13 cellular contexts compared by ENCODE assay signal in genomic region chr15:57476533-57476975, GRCh38.
DNase-seq lines count a peak whose midpoint lies in the region; FAIRE-seq and TF ChIP-seq lines count a peak whose summit lies in the region.
"Had no signal": no experiment of that assay in that cellular context is flagged by ENCODE, and none has a peak within 500 bp of the region (broad histone marks: within the 10 kb centered on the region; RNA-seq: fewer than 3 reads in every experiment).

No MANE protein-coding gene starts in this region.

- H3K4me3 ChIP-seq in foreskin fibroblast (ENCODE audit: low read depth in 1 of 2, low read length in 2 of 2) (no peak overlapping the region), osteoblast (ENCODE audit: insufficient read depth, low read length) (peak overlapping the region; percentile 14), ovary (no peak overlapping the region)

- H3K4me2 ChIP-seq in osteoblast (ENCODE audit: insufficient read depth, low read length) = peak overlapping the region; percentile 55

- H4K20me1 ChIP-seq in osteoblast (ENCODE audit: insufficient read depth, low read length) = no peaks in the 10 kb centered on the region

- peak; percentile 65 for DNase-seq in amniotic epithelial cell (ENCODE audit: low read depth)
- DNase-seq in foreskin fibroblast = peak; percentile 28 to 64
- DNase-seq in osteoblast (ENCODE audit: insufficient read length, low spot score, missing footprints) = peak; percentile 63
- DNase-seq in NCI-H82 (lab: John Stamatoyannopoulos, UW) = no peak
- DNase-seq in urothelium cell line (ENCODE audit: low spot score) = no peak
- no peak for DNase-seq in activated naive CD4-positive, alpha-beta T cell (lab: John Stamatoyannopoulos, UW)
- DNase-seq in ovary = no peak
- DNase-seq: activated CD4-positive, alpha-beta memory T cell treated with anti-CD3 and anti-CD28 coated beads for 36 hours; activated naive CD4-positive, alpha-beta T cell treated with anti-CD3 and anti-CD28 coated beads for 36 hours; CD4-positive, alpha-beta memory T cell; stimulated activated CD4-positive, alpha-beta T cell treated with anti-CD3 and anti-CD28 coated beads, Interleukin-4, amount 100 ng/mL, for 24 hours had no signal

- H3K36me3 ChIP-seq in osteoblast (ENCODE audit: insufficient read depth, low read length) = no peaks in the 10 kb centered on the region
- no peaks in the 10 kb centered on the region for H3K36me3 ChIP-seq in ovary
- H3K36me3 ChIP-seq: neutrophil had no signal

- H3K27me3 ChIP-seq in osteoblast (ENCODE audit: insufficient read depth, low read length) = no peaks in the 10 kb centered on the region
- H3K27me3 ChIP-seq in ovary = no peaks in the 10 kb centered on the region

- intact Hi-C loops in ovary (cut with DNase I) = no loop called here

- 23 to 37% (median 26%) methylated on average over 5 of the region's 5 CpGs for WGBS in ovary, 3 donors

- no peak for TF ChIP-seq EP300 in ovary (IDR thresholded peaks at IDR 0.05)

- FAIRE-seq in G401.6 (lab: Jason Lieb, UNC) (peak; percentile 6), urothelium cell line (lab: Jason Lieb, UNC) (no peak)

- peak overlapping the region; percentile 39 for H2AFZ ChIP-seq in osteoblast (ENCODE audit: low read length)

- TF ChIP-seq CTCF in foreskin fibroblast (IDR thresholded peaks at IDR 0.05; ENCODE audit: low read depth, low read length) (no peak), osteoblast (IDR thresholded peaks at IDR 0.05; ENCODE audit: extremely low read depth, low read depth, low read length) (no peak), ovary (IDR thresholded peaks at IDR 0.05) (no peak)

- H3K4me1 ChIP-seq in osteoblast (ENCODE audit: insufficient read depth, low read length) (peaks cover 16% of the 10 kb centered on the region), ovary (ENCODE audit: insufficient read depth) (no peaks in the 10 kb centered on the region)

- TF ChIP-seq POLR2A in ovary (IDR thresholded peaks at IDR 0.05) = no peak

- H3K79me2 ChIP-seq in osteoblast (ENCODE audit: insufficient read depth, low read length) = no peaks in the 10 kb centered on the region

- peak overlapping the region; percentile 67 for H3K27ac ChIP-seq in osteoblast (ENCODE audit: low read depth, low read length)
- H3K27ac ChIP-seq in ovary = no peak overlapping the region
- H3K27ac ChIP-seq: neutrophil had no signal

- H3K9me3 ChIP-seq in osteoblast (ENCODE audit: low read depth, low read length) (no peaks in the 10 kb centered on the region), ovary (no peaks in the 10 kb centered on the region)
- H3K9me3 ChIP-seq: neutrophil had no signal

Comparison
In these comparisons a context has a peak if more than half of its experiments do, and no peak if none do; other contexts are left out.
1. DNase-seq: peak in amniotic epithelial cell (single experiment), foreskin fibroblast (2 of 2) and osteoblast (single experiment); none in NCI-H82 (single experiment), urothelium cell line (single experiment), activated naive CD4-positive, alpha-beta T cell (0 of 4) and ovary (0 of 5).